Comparison of ENCODE assay signal across 1 cellular context in the genomic region with DNA sequence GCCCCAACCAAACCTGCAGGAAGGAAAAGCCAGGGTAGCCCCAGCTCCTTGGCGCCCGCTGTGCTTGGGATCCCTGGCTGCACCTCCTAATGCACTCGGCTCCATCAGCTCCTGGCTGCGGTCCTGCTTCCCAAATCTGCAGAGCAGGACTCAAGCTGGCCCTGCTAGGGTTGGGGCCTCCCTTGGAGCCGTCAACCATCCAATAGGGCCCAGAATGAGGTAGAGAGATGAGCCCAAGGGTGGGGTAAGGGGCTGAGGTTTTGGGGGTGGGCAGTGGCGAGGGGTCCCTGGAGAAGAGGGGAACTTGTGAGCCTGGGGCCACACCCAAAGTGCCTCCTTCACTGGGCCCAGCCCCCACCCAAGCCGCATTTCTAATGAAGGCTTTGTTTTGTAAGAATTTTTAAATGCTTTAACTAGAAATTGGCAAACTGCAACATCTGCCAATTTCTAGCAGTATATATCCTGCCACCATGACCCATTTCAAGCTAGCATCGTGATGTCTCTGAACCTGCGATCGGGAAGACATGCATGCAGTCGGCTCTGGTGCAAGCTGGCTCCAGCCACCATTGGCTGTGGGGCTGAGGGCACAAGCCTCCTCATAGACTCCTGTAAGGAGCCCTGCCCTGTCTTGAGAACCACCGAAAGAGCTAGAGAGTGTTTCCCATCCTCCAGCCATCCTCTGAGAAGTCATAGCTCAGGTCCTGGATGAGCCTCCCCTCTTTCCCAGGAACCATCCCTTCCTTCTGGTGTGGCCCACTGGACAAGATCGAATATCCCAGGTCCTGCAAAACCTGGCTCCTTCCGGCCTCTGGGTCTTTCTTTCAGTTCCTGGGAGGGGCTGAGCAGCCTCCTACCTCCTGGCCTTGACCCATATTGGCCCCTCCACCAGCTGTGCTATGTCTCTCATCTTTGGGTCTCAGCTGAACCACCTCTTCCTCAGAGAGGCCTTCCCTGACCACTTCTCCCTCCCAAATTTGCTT.
TF ChIP-seq lines count a peak whose summit lies in the region.

No MANE protein-coding gene starts in this region.

TF ChIP-seq in HepG2, 621 proteins besides CTCF, POLR2A, EP300 and RAD21:
- TF ChIP-seq GLI4 (CRISPR knock-in tag; IDR thresholded peaks at IDR 0.05; ENCODE audit: borderline replicate concordance) (no peak), ZNF451 (CRISPR knock-in tag; IDR thresholded peaks at IDR 0.05) (no peak)
